In the genomic region with DNA sequence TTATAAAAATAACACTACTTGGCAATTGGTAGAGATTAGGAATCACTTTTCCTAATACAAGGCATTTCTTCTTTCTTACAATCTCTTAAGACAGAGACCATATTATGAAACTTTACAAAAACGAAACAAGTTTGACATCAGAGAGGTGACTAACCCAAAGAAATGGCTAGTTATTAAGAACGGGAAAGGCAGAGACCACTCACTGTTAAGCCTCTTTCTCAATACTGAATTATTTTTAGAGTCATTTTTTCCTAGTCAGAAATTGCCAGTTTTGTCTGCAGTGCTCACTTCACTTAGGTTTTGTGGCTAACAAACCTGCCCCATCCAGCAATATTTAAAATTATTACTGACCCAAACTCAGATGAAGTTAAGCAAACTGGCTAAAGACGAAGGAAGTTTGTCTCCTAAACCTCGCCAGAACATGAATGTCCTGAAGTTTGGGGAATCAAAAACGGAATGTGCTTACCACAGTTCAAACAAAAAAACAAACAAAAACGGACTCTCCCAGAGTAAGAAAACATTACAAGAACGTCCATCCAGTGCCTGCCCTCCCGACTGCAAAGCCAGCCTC, we compare ENCODE assay signal across 1 cellular context.
TF ChIP-seq lines count a peak whose summit lies in the region.

No MANE protein-coding gene starts in this region.

TF ChIP-seq in H1, 55 proteins besides CTCF, POLR2A, EP300 and RAD21:
- TF ChIP-seq, protein P1, sequence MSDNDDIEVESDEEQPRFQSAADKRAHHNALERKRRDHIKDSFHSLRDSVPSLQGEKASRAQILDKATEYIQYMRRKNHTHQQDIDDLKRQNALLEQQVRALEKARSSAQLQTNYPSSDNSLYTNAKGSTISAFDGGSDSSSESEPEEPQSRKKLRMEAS (IDR thresholded peaks at IDR 0.05), result no peak
- TF ChIP-seq SP2 (IDR thresholded peaks at IDR 0.05; ENCODE audit: low read length) (no peak), EZH2 (IDR thresholded peaks at IDR 0.05; ENCODE audit: low read depth, low read length, severe bottlenecking) (no peak), SIRT6 (IDR thresholded peaks at IDR 0.05; ENCODE audit: low read length) (no peak), PHF8 (conservative IDR thresholded peaks at IDR 0.05; ENCODE audit: low read depth, low read length) (no peak), RBBP5 (IDR thresholded peaks at IDR 0.05; ENCODE audit: borderline replicate concordance, low read depth, low read length) (no peak), MAFK (IDR thresholded peaks at IDR 0.05; ENCODE audit: low read depth, low read length) (no peak), BRCA1 (IDR thresholded peaks at IDR 0.05; ENCODE audit: low read depth, low read length) (no peak)
TF ChIP-seq in H1: peak in this region for 0.
